In the genomic region with DNA sequence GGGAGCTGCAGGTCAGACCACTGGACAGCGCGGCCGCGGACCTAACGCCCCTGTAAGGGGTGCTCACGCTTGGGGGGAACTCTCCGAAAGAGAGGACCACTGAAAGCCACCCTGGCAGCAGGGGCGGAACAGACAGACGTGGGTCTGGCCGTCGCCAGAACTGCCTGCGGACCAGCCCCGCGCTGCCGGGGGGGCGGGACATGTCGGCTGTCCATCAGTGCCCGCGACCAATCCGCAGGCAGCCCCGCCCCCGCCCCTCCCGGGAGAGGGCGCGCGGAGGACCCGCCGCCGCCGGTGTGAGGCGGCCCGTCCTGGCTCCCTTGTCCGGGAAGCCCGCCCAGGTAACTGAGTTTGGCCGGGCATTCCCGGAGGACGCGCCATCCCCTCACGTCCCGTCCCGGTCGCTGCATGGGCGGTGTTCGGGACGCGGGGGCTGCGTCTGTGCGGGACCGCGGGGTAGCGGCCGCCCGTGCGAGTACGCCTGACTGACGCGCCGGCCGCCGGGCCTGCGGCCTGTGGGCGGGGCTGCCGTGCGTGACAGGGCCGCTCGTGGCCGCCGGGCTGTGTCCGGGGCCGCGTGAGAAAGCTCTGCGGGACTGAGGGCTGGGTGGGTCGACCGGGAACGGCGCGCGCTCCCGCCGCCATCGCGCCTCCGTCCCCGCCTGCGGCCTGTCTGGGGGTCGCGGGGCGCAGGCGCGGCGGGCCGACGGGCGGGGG, we compare ENCODE assay signal across 1 cellular context.
TF ChIP-seq lines count a peak whose summit lies in the region.

No MANE protein-coding gene starts in this region.

TF ChIP-seq in HEK293, 187 proteins besides CTCF, POLR2A, EP300 and RAD21 (continued from another document and continues in another):
- TF ChIP-seq, protein P1, sequence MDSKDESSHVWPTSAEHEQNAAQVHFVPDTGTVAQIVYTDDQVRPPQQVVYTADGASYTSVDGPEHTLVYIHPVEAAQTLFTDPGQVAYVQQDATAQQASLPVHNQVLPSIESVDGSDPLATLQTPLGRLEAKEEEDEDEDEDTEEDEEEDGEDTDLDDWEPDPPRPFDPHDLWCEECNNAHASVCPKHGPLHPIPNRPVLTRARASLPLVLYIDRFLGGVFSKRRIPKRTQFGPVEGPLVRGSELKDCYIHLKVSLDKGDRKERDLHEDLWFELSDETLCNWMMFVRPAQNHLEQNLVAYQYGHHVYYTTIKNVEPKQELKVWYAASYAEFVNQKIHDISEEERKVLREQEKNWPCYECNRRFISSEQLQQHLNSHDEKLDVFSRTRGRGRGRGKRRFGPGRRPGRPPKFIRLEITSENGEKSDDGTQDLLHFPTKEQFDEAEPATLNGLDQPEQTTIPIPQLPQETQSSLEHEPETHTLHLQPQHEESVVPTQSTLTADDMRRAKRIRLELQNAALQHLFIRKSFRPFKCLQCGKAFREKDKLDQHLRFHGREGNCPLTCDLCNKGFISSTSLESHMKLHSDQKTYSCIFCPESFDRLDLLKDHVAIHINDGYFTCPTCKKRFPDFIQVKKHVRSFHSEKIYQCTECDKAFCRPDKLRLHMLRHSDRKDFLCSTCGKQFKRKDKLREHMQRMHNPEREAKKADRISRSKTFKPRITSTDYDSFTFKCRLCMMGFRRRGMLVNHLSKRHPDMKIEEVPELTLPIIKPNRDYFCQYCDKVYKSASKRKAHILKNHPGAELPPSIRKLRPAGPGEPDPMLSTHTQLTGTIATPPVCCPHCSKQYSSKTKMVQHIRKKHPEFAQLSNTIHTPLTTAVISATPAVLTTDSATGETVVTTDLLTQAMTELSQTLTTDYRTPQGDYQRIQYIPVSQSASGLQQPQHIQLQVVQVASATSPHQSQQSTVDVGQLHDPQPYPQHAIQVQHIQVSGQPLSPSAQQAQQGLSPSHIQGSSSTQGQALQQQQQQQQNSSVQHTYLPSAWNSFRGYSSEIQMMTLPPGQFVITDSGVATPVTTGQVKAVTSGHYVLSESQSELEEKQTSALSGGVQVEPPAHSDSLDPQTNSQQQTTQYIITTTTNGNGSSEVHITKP (tag by site-specific recombination; IDR thresholded peaks at IDR 0.05) = 0 out of 2 replicates have a peak, but pooled peaks have one; percentile 12
- TF ChIP-seq ZBTB20 (tag by site-specific recombination; IDR thresholded peaks at IDR 0.05) = peak; percentile 51; the same call in 1 of the 2 replicates
- no peak for TF ChIP-seq ZNF248 (tag by site-specific recombination; IDR thresholded peaks at IDR 0.05)
- peak; percentile 72 for TF ChIP-seq ZEB2 (tag by site-specific recombination; IDR thresholded peaks at IDR 0.05)
- TF ChIP-seq ZNF677 (tag by site-specific recombination; IDR thresholded peaks at IDR 0.05) = 0 out of 2 replicates have a peak, but pooled peaks have one; percentile 48
- TF ChIP-seq, protein P2, sequence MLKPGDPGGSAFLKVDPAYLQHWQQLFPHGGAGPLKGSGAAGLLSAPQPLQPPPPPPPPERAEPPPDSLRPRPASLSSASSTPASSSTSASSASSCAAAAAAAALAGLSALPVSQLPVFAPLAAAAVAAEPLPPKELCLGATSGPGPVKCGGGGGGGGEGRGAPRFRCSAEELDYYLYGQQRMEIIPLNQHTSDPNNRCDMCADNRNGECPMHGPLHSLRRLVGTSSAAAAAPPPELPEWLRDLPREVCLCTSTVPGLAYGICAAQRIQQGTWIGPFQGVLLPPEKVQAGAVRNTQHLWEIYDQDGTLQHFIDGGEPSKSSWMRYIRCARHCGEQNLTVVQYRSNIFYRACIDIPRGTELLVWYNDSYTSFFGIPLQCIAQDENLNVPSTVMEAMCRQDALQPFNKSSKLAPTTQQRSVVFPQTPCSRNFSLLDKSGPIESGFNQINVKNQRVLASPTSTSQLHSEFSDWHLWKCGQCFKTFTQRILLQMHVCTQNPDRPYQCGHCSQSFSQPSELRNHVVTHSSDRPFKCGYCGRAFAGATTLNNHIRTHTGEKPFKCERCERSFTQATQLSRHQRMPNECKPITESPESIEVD (tag by site-specific recombination; IDR thresholded peaks at IDR 0.05) = no peak
- peak; percentile 62; the same call in 1 of the 2 replicates for TF ChIP-seq ZNF341 (tag by site-specific recombination; IDR thresholded peaks at IDR 0.05; ENCODE audit: low read depth)
- TF ChIP-seq ZNF76 (tag by site-specific recombination; IDR thresholded peaks at IDR 0.05; ENCODE audit: borderline replicate concordance, low read depth) = peak; percentile 47; the same call in 1 of the 2 replicates
- TF ChIP-seq OSR2 (tag by site-specific recombination; IDR thresholded peaks at IDR 0.05) = no peak
- no peak for TF ChIP-seq ZNF837 (tag by site-specific recombination; IDR thresholded peaks at IDR 0.05)
- TF ChIP-seq ZSCAN30 (tag by site-specific recombination; IDR thresholded peaks at IDR 0.05) = peak; percentile 91
- peak; percentile 69; the same call in 1 of the 2 replicates for TF ChIP-seq GLIS2 (tag by site-specific recombination; IDR thresholded peaks at IDR 0.05)
- TF ChIP-seq, protein P3, sequence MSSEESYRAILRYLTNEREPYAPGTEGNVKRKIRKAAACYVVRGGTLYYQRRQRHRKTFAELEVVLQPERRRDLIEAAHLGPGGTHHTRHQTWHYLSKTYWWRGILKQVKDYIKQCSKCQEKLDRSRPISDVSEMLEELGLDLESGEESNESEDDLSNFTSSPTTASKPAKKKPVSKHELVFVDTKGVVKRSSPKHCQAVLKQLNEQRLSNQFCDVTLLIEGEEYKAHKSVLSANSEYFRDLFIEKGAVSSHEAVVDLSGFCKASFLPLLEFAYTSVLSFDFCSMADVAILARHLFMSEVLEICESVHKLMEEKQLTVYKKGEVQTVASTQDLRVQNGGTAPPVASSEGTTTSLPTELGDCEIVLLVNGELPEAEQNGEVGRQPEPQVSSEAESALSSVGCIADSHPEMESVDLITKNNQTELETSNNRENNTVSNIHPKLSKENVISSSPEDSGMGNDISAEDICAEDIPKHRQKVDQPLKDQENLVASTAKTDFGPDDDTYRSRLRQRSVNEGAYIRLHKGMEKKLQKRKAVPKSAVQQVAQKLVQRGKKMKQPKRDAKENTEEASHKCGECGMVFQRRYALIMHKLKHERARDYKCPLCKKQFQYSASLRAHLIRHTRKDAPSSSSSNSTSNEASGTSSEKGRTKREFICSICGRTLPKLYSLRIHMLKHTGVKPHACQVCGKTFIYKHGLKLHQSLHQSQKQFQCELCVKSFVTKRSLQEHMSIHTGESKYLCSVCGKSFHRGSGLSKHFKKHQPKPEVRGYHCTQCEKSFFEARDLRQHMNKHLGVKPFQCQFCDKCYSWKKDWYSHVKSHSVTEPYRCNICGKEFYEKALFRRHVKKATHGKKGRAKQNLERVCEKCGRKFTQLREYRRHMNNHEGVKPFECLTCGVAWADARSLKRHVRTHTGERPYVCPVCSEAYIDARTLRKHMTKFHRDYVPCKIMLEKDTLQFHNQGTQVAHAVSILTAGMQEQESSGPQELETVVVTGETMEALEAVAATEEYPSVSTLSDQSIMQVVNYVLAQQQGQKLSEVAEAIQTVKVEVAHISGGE (tag by site-specific recombination; conservative IDR thresholded peaks at IDR 0.05; ENCODE audit: low read depth) = peak; percentile 48; the same call in 1 of the 2 replicates
- TF ChIP-seq ZNF157 (tag by site-specific recombination; IDR thresholded peaks at IDR 0.05) = no peak
- no peak for TF ChIP-seq ZNF660 (tag by site-specific recombination; IDR thresholded peaks at IDR 0.05)
- no peak for TF ChIP-seq FEZF1 (tag by site-specific recombination; IDR thresholded peaks at IDR 0.05)
- TF ChIP-seq ZNF16 (tag by site-specific recombination; IDR thresholded peaks at IDR 0.05; ENCODE audit: low read depth) = no peak
- TF ChIP-seq ZNF600 (tag by site-specific recombination; IDR thresholded peaks at IDR 0.05) = peak; percentile 97
- TF ChIP-seq, protein P4, sequence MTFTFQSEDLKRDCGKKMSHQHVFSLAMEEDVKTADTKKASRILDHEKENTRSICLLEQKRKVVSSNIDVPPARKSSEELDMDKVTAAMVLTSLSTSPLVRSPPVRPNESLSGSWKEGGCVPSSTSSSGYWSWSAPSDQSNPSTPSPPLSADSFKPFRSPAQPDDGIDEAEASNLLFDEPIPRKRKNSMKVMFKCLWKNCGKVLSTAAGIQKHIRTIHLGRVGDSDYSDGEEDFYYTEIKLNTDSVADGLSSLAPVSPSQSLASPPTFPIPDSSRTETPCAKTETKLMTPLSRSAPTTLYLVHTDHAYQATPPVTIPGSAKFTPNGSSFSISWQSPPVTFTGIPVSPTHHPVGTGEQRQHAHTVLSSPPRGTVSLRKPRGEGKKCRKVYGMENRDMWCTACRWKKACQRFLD (tag by site-specific recombination; IDR thresholded peaks at IDR 0.05) = 0 out of 2 replicates have a peak, but pooled peaks have one; percentile 40
- TF ChIP-seq SP7 (tag by site-specific recombination; IDR thresholded peaks at IDR 0.05) = 0 out of 2 replicates have a peak, but pooled peaks have one; percentile 14
- no peak for TF ChIP-seq REPIN1 (tag by site-specific recombination; IDR thresholded peaks at IDR 0.05; ENCODE audit: low read depth)
- TF ChIP-seq, protein P5, sequence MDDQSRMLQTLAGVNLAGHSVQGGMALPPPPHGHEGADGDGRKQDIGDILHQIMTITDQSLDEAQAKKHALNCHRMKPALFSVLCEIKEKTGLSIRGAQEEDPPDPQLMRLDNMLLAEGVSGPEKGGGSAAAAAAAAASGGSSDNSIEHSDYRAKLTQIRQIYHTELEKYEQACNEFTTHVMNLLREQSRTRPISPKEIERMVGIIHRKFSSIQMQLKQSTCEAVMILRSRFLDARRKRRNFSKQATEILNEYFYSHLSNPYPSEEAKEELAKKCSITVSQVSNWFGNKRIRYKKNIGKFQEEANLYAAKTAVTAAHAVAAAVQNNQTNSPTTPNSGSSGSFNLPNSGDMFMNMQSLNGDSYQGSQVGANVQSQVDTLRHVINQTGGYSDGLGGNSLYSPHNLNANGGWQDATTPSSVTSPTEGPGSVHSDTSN (CRISPR knock-in tag; IDR thresholded peaks at IDR 0.05) = peak; percentile 89; the same call in 1 of the 2 replicates
- no peak; the same call in 1 of the 2 replicates for TF ChIP-seq EGR2 (tag by site-specific recombination; IDR thresholded peaks at IDR 0.05; ENCODE audit: low read depth)
- TF ChIP-seq ZNF174 (tag by site-specific recombination; IDR thresholded peaks at IDR 0.05) = no peak
- no peak for TF ChIP-seq ZNF324 (tag by site-specific recombination; IDR thresholded peaks at IDR 0.05)
- peak; percentile 76 for TF ChIP-seq KLF1 (tag by site-specific recombination; IDR thresholded peaks at IDR 0.05)
- TF ChIP-seq, protein P6, sequence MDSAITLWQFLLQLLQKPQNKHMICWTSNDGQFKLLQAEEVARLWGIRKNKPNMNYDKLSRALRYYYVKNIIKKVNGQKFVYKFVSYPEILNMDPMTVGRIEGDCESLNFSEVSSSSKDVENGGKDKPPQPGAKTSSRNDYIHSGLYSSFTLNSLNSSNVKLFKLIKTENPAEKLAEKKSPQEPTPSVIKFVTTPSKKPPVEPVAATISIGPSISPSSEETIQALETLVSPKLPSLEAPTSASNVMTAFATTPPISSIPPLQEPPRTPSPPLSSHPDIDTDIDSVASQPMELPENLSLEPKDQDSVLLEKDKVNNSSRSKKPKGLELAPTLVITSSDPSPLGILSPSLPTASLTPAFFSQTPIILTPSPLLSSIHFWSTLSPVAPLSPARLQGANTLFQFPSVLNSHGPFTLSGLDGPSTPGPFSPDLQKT (IDR thresholded peaks at IDR 0.05; ENCODE audit: borderline replicate concordance, low read depth, low read length) = no peak
- TF ChIP-seq ZFHX2 (tag by site-specific recombination; conservative IDR thresholded peaks at IDR 0.05) = peak; percentile 4
- peak; percentile 60 for TF ChIP-seq YY1 (tag by site-specific recombination; IDR thresholded peaks at IDR 0.05)
- TF ChIP-seq HOXD13 (CRISPR knock-in tag; IDR thresholded peaks at IDR 0.05; ENCODE audit: borderline replicate concordance) = no peak
- TF ChIP-seq KLF9 (tag by site-specific recombination; IDR thresholded peaks at IDR 0.05; ENCODE audit: low read depth) = peak; percentile 82
- TF ChIP-seq, protein P7, sequence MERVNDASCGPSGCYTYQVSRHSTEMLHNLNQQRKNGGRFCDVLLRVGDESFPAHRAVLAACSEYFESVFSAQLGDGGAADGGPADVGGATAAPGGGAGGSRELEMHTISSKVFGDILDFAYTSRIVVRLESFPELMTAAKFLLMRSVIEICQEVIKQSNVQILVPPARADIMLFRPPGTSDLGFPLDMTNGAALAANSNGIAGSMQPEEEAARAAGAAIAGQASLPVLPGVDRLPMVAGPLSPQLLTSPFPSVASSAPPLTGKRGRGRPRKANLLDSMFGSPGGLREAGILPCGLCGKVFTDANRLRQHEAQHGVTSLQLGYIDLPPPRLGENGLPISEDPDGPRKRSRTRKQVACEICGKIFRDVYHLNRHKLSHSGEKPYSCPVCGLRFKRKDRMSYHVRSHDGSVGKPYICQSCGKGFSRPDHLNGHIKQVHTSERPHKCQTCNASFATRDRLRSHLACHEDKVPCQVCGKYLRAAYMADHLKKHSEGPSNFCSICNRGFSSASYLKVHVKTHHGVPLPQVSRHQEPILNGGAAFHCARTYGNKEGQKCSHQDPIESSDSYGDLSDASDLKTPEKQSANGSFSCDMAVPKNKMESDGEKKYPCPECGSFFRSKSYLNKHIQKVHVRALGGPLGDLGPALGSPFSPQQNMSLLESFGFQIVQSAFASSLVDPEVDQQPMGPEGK (tag by site-specific recombination; IDR thresholded peaks at IDR 0.05) = peak; percentile 79
- TF ChIP-seq, protein P8, sequence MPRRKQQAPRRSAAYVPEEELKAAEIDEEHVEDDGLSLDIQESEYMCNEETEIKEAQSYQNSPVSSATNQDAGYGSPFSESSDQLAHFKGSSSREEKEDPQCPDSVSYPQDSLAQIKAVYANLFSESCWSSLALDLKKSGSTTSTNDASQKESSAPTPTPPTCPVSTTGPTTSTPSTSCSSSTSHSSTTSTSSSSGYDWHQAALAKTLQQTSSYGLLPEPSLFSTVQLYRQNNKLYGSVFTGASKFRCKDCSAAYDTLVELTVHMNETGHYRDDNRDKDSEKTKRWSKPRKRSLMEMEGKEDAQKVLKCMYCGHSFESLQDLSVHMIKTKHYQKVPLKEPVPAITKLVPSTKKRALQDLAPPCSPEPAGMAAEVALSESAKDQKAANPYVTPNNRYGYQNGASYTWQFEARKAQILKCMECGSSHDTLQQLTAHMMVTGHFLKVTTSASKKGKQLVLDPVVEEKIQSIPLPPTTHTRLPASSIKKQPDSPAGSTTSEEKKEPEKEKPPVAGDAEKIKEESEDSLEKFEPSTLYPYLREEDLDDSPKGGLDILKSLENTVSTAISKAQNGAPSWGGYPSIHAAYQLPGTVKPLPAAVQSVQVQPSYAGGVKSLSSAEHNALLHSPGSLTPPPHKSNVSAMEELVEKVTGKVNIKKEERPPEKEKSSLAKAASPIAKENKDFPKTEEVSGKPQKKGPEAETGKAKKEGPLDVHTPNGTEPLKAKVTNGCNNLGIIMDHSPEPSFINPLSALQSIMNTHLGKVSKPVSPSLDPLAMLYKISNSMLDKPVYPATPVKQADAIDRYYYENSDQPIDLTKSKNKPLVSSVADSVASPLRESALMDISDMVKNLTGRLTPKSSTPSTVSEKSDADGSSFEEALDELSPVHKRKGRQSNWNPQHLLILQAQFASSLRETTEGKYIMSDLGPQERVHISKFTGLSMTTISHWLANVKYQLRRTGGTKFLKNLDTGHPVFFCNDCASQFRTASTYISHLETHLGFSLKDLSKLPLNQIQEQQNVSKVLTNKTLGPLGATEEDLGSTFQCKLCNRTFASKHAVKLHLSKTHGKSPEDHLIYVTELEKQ (tag by site-specific recombination; IDR thresholded peaks at IDR 0.05; ENCODE audit: borderline replicate concordance) = no peak
- TF ChIP-seq, protein P9, sequence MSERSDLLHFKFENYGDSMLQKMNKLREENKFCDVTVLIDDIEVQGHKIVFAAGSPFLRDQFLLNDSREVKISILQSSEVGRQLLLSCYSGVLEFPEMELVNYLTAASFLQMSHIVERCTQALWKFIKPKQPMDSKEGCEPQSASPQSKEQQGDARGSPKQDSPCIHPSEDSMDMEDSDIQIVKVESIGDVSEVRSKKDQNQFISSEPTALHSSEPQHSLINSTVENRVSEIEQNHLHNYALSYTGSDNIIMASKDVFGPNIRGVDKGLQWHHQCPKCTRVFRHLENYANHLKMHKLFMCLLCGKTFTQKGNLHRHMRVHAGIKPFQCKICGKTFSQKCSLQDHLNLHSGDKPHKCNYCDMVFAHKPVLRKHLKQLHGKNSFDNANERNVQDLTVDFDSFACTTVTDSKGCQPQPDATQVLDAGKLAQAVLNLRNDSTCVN (tag by site-specific recombination; optimal IDR thresholded peaks at IDR 0.05) = peak; percentile 90
- no peak for TF ChIP-seq ZNF629 (tag by site-specific recombination; IDR thresholded peaks at IDR 0.05)
